Comparison of ENCODE assay signal across 1 cellular context in the genomic region with DNA sequence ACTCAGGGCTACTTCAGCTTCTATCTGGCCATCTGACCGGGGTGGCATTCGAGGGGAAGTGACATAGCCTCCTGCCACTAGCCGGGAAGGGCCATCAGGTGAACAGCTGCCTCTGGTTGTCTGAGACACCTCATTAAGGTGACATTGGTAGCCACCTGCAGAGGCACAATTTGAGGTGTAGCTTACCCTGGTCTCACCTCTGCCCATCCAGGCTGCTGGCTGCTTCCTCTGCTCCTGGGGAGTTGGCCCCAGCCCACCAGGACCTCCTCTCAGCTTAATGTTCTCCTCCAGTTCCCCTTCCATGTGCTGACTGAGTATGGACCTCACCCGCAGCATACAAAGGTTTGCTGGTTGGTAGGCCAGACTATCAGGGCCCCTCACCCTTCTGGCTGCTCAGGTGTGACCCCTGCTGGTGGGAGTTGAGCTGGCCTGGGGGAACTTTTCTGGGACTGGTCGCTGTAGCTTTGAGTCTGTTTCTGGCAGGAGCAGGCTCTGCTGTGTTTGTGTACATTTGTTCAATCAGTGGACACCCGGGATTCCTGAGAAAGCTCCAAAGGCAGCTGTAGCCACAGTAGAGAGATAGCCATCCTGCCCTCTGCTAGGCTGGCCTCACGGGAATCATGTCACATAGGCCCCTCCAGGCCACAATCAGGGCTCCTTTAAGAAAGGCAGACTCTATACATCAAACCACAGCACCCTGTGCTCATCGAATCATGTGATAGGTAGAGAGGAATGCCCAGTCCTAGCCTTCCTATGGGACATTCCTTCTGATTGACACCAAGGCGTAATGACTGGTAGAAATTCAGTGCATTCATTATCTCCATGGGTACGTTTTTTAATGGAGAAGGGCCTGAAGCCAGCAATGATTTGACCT.
A peak's percentile ranks its signal among the peaks of the same experiment; 100 is the strongest.
TF ChIP-seq lines count a peak whose summit lies in the region.

No MANE protein-coding gene starts in this region.

TF ChIP-seq in HepG2, 621 proteins besides CTCF, POLR2A, EP300 and RAD21 (continued from another document):
- TF ChIP-seq, protein P1, sequence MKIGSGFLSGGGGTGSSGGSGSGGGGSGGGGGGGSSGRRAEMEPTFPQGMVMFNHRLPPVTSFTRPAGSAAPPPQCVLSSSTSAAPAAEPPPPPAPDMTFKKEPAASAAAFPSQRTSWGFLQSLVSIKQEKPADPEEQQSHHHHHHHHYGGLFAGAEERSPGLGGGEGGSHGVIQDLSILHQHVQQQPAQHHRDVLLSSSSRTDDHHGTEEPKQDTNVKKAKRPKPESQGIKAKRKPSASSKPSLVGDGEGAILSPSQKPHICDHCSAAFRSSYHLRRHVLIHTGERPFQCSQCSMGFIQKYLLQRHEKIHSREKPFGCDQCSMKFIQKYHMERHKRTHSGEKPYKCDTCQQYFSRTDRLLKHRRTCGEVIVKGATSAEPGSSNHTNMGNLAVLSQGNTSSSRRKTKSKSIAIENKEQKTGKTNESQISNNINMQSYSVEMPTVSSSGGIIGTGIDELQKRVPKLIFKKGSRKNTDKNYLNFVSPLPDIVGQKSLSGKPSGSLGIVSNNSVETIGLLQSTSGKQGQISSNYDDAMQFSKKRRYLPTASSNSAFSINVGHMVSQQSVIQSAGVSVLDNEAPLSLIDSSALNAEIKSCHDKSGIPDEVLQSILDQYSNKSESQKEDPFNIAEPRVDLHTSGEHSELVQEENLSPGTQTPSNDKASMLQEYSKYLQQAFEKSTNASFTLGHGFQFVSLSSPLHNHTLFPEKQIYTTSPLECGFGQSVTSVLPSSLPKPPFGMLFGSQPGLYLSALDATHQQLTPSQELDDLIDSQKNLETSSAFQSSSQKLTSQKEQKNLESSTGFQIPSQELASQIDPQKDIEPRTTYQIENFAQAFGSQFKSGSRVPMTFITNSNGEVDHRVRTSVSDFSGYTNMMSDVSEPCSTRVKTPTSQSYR (CRISPR knock-in tag; IDR thresholded peaks at IDR 0.05; ENCODE audit: borderline replicate concordance), result no peak
- no peak for TF ChIP-seq HNRNPH1 (optimal IDR thresholded peaks at IDR 0.05; ENCODE audit: low read depth, low read length)
- TF ChIP-seq SPEN (CRISPR knock-in tag; IDR thresholded peaks at IDR 0.05; ENCODE audit: low read depth), result no peak
- TF ChIP-seq ZNF468 (CRISPR knock-in tag; IDR thresholded peaks at IDR 0.05), result no peak
- TF ChIP-seq NFKB2 (CRISPR knock-in tag; IDR thresholded peaks at IDR 0.05; ENCODE audit: borderline replicate concordance), result no peak
- TF ChIP-seq ZNF331 (CRISPR knock-in tag; IDR thresholded peaks at IDR 0.05), result 0 out of 2 replicates have a peak, but pooled peaks have one; percentile 7
- TF ChIP-seq ZNF615 (CRISPR knock-in tag; IDR thresholded peaks at IDR 0.05; ENCODE audit: borderline replicate concordance), result no peak
- TF ChIP-seq XRCC5 (optimal IDR thresholded peaks at IDR 0.05; ENCODE audit: low read length), result peak; percentile 58
- no peak for TF ChIP-seq CENPT (CRISPR knock-in tag; IDR thresholded peaks at IDR 0.05; ENCODE audit: low read depth)
- TF ChIP-seq, protein P2, sequence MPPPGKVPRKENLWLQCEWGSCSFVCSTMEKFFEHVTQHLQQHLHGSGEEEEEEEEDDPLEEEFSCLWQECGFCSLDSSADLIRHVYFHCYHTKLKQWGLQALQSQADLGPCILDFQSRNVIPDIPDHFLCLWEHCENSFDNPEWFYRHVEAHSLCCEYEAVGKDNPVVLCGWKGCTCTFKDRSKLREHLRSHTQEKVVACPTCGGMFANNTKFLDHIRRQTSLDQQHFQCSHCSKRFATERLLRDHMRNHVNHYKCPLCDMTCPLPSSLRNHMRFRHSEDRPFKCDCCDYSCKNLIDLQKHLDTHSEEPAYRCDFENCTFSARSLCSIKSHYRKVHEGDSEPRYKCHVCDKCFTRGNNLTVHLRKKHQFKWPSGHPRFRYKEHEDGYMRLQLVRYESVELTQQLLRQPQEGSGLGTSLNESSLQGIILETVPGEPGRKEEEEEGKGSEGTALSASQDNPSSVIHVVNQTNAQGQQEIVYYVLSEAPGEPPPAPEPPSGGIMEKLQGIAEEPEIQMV (CRISPR knock-in tag; IDR thresholded peaks at IDR 0.05; ENCODE audit: low read depth), result no peak
- 0 out of 2 replicates have a peak, but pooled peaks have one; percentile 8 for TF ChIP-seq ZNF121 (CRISPR knock-in tag; IDR thresholded peaks at IDR 0.05)
- TF ChIP-seq ZNF766 (CRISPR knock-in tag; IDR thresholded peaks at IDR 0.05; ENCODE audit: borderline replicate concordance), result no peak
- TF ChIP-seq SMAD3 (CRISPR knock-in tag; IDR thresholded peaks at IDR 0.05), result no peak
- TF ChIP-seq, protein P3, sequence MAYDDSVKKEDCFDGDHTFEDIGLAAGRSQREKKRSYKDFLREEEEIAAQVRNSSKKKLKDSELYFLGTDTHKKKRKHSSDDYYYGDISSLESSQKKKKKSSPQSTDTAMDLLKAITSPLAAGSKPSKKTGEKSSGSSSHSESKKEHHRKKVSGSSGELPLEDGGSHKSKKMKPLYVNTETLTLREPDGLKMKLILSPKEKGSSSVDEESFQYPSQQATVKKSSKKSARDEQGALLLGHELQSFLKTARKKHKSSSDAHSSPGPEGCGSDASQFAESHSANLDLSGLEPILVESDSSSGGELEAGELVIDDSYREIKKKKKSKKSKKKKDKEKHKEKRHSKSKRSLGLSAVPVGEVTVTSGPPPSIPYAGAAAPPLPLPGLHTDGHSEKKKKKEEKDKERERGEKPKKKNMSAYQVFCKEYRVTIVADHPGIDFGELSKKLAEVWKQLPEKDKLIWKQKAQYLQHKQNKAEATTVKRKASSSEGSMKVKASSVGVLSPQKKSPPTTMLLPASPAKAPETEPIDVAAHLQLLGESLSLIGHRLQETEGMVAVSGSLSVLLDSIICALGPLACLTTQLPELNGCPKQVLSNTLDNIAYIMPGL (CRISPR knock-in tag; IDR thresholded peaks at IDR 0.05; ENCODE audit: borderline replicate concordance in 1 of 2, low read depth in 1 of 2), result no peak
- TF ChIP-seq ZNF263 (CRISPR knock-in tag; IDR thresholded peaks at IDR 0.05), result no peak
- no peak for TF ChIP-seq ZBTB38 (CRISPR knock-in tag; IDR thresholded peaks at IDR 0.05)
- TF ChIP-seq, protein P4, sequence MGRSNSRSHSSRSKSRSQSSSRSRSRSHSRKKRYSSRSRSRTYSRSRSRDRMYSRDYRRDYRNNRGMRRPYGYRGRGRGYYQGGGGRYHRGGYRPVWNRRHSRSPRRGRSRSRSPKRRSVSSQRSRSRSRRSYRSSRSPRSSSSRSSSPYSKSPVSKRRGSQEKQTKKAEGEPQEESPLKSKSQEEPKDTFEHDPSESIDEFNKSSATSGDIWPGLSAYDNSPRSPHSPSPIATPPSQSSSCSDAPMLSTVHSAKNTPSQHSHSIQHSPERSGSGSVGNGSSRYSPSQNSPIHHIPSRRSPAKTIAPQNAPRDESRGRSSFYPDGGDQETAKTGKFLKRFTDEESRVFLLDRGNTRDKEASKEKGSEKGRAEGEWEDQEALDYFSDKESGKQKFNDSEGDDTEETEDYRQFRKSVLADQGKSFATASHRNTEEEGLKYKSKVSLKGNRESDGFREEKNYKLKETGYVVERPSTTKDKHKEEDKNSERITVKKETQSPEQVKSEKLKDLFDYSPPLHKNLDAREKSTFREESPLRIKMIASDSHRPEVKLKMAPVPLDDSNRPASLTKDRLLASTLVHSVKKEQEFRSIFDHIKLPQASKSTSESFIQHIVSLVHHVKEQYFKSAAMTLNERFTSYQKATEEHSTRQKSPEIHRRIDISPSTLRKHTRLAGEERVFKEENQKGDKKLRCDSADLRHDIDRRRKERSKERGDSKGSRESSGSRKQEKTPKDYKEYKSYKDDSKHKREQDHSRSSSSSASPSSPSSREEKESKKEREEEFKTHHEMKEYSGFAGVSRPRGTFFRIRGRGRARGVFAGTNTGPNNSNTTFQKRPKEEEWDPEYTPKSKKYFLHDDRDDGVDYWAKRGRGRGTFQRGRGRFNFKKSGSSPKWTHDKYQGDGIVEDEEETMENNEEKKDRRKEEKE (IDR thresholded peaks at IDR 0.05), result no peak
- TF ChIP-seq SMC3 (IDR thresholded peaks at IDR 0.05; ENCODE audit: low read length), result peak; percentile 77
- no peak for TF ChIP-seq ZNF7 (CRISPR knock-in tag; IDR thresholded peaks at IDR 0.05)
- TF ChIP-seq JUN (CRISPR knock-in tag; IDR thresholded peaks at IDR 0.05), result no peak
- TF ChIP-seq ZNF382 (CRISPR knock-in tag; IDR thresholded peaks at IDR 0.05; ENCODE audit: borderline replicate concordance), result no peak
- peak; percentile 33; the same call in 1 of the 2 replicates for TF ChIP-seq SALL1 (CRISPR knock-in tag; IDR thresholded peaks at IDR 0.05)
- peak; percentile 48; the same call in 1 of the 2 replicates for TF ChIP-seq ZFX (CRISPR knock-in tag; IDR thresholded peaks at IDR 0.05; ENCODE audit: low read depth)
- no peak for TF ChIP-seq KLF15 (CRISPR knock-in tag; IDR thresholded peaks at IDR 0.05; ENCODE audit: borderline replicate concordance)
- TF ChIP-seq ZNF282 (IDR thresholded peaks at IDR 0.05; ENCODE audit: partially characterized antibody), result no peak
- TF ChIP-seq, protein P5, sequence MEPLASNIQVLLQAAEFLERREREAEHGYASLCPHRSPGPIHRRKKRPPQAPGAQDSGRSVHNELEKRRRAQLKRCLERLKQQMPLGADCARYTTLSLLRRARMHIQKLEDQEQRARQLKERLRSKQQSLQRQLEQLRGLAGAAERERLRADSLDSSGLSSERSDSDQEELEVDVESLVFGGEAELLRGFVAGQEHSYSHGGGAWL (CRISPR knock-in tag; IDR thresholded peaks at IDR 0.05), result no peak
- no peak for TF ChIP-seq ZNF746 (CRISPR knock-in tag; IDR thresholded peaks at IDR 0.05)
- TF ChIP-seq, protein P6, sequence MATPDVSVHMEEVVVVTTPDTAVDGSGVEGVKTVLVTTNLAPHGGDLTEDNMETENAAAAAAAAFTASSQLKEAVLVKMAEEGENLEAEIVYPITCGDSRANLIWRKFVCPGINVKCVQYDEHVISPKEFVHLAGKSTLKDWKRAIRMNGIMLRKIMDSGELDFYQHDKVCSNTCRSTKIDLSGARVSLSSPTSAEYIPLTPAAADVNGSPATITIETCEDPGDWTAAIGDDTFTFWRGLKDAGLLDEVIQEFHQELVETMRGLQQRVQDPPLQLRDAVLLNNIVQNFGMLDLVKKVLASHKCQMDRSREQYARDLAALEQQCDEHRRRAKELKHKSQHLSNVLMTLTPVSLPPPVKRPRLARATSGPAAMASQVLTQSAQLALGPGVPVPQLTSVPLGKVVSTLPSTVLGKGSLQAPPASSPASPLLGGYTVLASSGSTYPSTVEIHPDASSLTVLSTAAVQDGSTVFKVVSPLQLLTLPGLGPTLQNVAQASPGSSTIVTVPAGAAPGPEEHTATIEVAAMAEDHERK (CRISPR knock-in tag; IDR thresholded peaks at IDR 0.05; ENCODE audit: low read depth), result no peak
- TF ChIP-seq, protein P7, sequence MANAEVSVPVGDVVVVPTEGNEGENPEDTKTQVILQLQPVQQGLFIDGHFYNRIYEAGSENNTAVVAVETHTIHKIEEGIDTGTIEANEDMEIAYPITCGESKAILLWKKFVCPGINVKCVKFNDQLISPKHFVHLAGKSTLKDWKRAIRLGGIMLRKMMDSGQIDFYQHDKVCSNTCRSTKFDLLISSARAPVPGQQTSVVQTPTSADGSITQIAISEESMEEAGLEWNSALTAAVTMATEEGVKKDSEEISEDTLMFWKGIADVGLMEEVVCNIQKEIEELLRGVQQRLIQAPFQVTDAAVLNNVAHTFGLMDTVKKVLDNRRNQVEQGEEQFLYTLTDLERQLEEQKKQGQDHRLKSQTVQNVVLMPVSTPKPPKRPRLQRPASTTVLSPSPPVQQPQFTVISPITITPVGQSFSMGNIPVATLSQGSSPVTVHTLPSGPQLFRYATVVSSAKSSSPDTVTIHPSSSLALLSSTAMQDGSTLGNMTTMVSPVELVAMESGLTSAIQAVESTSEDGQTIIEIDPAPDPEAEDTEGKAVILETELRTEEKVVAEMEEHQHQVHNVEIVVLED (CRISPR knock-in tag; IDR thresholded peaks at IDR 0.05; ENCODE audit: borderline replicate concordance), result no peak
- TF ChIP-seq ZNF660 (CRISPR knock-in tag; IDR thresholded peaks at IDR 0.05; ENCODE audit: borderline replicate concordance, low read depth), result no peak
- no peak for TF ChIP-seq GFI1 (CRISPR knock-in tag; IDR thresholded peaks at IDR 0.05; ENCODE audit: borderline replicate concordance)
- no peak for TF ChIP-seq ONECUT2 (CRISPR knock-in tag; IDR thresholded peaks at IDR 0.05)
- TF ChIP-seq STAG1 (CRISPR knock-in tag; IDR thresholded peaks at IDR 0.05), result peak; percentile 61
- TF ChIP-seq CHCHD3 (CRISPR knock-in tag; IDR thresholded peaks at IDR 0.05), result no peak
- TF ChIP-seq KDM5B (CRISPR knock-in tag; IDR thresholded peaks at IDR 0.05; ENCODE audit: borderline replicate concordance), result no peak
- TF ChIP-seq ZC3H13 (CRISPR knock-in tag; IDR thresholded peaks at IDR 0.05), result no peak
- no peak for TF ChIP-seq NR2F6 (IDR thresholded peaks at IDR 0.05)
- TF ChIP-seq NR2F6 (CRISPR knock-in tag; IDR thresholded peaks at IDR 0.05), result no peak
- TF ChIP-seq ZNF724P (CRISPR knock-in tag; IDR thresholded peaks at IDR 0.05; ENCODE audit: borderline replicate concordance), result no peak
